Comparison of ENCODE assay signal across 8 cellular contexts in genomic region chr20:7285918-7286556, GRCh38.
DNase-seq lines count a peak whose midpoint lies in the region; ATAC-seq and TF ChIP-seq lines count a peak whose summit lies in the region.

No MANE protein-coding gene starts in this region.

- TF ChIP-seq POLR2A in adrenal gland (IDR thresholded peaks at IDR 0.05), result no peak

- H3K36me3 ChIP-seq in adrenal gland (replicated peaks in 1 of 2) (no peaks in the 10 kb centered on the region), left ventricle myocardium inferior (no peaks in the 10 kb centered on the region)

- peak; percentile 66 to 85 (median 80) for TF ChIP-seq CTCF in adrenal gland (IDR thresholded peaks at IDR 0.05)
- TF ChIP-seq CTCF in left ventricle myocardium inferior (IDR thresholded peaks at IDR 0.05; ENCODE audit: borderline replicate concordance), result peak; percentile 91
- TF ChIP-seq CTCF in retinal pigment epithelial cell (conservative IDR thresholded peaks at IDR 0.05; ENCODE audit: low read depth, low read length), result peak; percentile 95

- ATAC-seq in GM18873 (IDR thresholded peaks at IDR 0.05; ENCODE audit: low FRiP score, unreplicated experiment), result peak; percentile 50

- H3K27me3 ChIP-seq in adrenal gland, result no peaks in the 10 kb centered on the region
- H3K27me3 ChIP-seq in left ventricle myocardium inferior (ENCODE audit: low read depth), result peaks cover 35% of the 10 kb centered on the region

- intact Hi-C loops in adrenal gland (cut with DNase I), result no loop called here
- intact Hi-C loops in left ventricle myocardium inferior (cut with micrococcal nuclease), result no loop called here

- 9 to 17% (median 15%) methylated on average over 9 of the region's 9 CpGs for WGBS in adrenal gland, 4 donors

- H3K27ac ChIP-seq in adrenal gland (no peak overlapping the region), left ventricle myocardium inferior (replicated peaks) (no peak overlapping the region)

- H3K4me1 ChIP-seq in adrenal gland (replicated peaks in 1 of 2) (no peaks in the 10 kb centered on the region), left ventricle myocardium inferior (peaks cover 5% of the 10 kb centered on the region)

- DNase-seq in COLO829 (ENCODE audit: low spot score) (peak; percentile 82), HK-2 (ENCODE audit: unreplicated experiment) (peak; percentile 76), NCI-H69 (lab: John Stamatoyannopoulos, UW) (peak; percentile 93), adrenal gland (peak; percentile 60 to 92 (median 82)), left ventricle myocardium inferior (peak; percentile 61), retinal pigment epithelial cell (ENCODE audit: low read depth) (peak; percentile 73), GM19238 (ENCODE audit: insufficient read length, low spot score) (no peak)

- H3K9me3 ChIP-seq in adrenal gland (replicated peaks in 1 of 3), result no peaks in the 10 kb centered on the region
- no peaks in the 10 kb centered on the region for H3K9me3 ChIP-seq in left ventricle myocardium inferior (replicated peaks)

- H3K4me3 ChIP-seq in adrenal gland (no peak overlapping the region), left ventricle myocardium inferior (no peak overlapping the region), retinal pigment epithelial cell (ENCODE audit: low read length) (no peak overlapping the region)
